Comparison of ENCODE assay signal across 10 cellular contexts in the genomic region with DNA sequence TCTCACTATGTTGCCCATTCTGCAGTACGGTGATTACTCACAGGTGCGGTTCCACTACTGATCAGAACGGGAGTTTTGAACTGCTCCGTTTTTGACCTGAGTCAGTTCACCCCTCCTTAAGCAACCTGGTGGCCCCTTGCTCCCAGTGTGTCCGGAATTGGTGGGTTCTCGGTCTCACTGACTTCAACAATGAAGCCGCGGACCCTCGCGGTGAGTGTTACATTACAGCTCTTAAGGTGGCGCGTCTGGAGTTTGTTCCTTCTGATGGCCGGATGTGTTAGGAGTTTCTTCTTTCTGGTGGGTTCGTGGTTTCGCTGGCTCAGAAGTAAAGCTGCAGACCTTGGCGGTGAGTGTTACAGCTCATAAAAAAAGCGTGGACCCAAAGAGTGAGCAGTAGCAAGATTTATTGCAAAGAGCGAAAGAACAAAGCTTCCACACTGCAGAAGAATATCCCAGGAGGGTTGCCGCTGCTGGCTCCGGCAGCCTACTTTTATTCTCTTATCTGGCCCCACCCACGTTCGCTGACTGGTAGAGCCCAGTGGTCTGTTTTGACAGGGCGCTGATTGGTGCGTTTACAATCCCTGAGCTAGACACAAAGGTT. TPM values are rescaled to one million over a fixed set of nuclear protein-coding genes. Genes with fewer than 3 reads are reported as not detected.
DNase-seq lines count a peak whose midpoint lies in the region; ATAC-seq and TF ChIP-seq lines count a peak whose summit lies in the region.
"Had no signal": no experiment of that assay in that cellular context is flagged by ENCODE, and none has a peak within 500 bp of the region (broad histone marks: within the 10 kb centered on the region; RNA-seq: fewer than 3 reads in every experiment).

No MANE protein-coding gene starts in this region.

- ATAC-seq in natural killer cell (peak in 2 of 3 donors; percentile 47 to 51), HG02938 (IDR thresholded peaks at IDR 0.05; ENCODE audit: unreplicated experiment) (no peak), GM18520 (IDR thresholded peaks at IDR 0.05; ENCODE audit: unreplicated experiment) (no peak)

- no peak for TF ChIP-seq CTCF in natural killer cell (IDR thresholded peaks at IDR 0.05)

- peak overlapping the region; percentile 34 to 81 for H3K27ac Mint-ChIP-seq in natural killer cell

- H3K36me3 Mint-ChIP-seq in natural killer cell, result no peaks in the 10 kb centered on the region

- H3K4me1 Mint-ChIP-seq in natural killer cell, result peaks cover 14 to 21% of the 10 kb centered on the region in 2 donors

- intact Hi-C loops in natural killer cell (cut with micrococcal nuclease), result no loop called here

- DNase-seq in DMS79 (lab: John Stamatoyannopoulos, UW) (peak; percentile 30), natural killer cell (no peak), D341Med (ENCODE audit: low spot score) (no peak), germinal center (ENCODE audit: low spot score) (no peak)
- peak; percentile 82 for DNase-seq in Jurkat, Clone E6-1 (ENCODE audit: low read depth, low spot score)
- DNase-seq in activated CD8-positive, alpha-beta memory T cell treated with anti-CD3 and anti-CD28 coated beads, Interleukin-2, amount 50 U/mL, for 48 hours, result peak; percentile 67
- DNase-seq: H7, NCI-H1417 had no signal

- no peaks in the 10 kb centered on the region for H3K9me3 Mint-ChIP-seq in natural killer cell

- H3K27me3 Mint-ChIP-seq in natural killer cell (ENCODE audit: low read depth in 2 of 2), result no peaks in the 10 kb centered on the region

- H3K4me3 Mint-ChIP-seq in natural killer cell, result no peak overlapping the region

- H3K4me3 ChIP-seq in Jurkat, Clone E6-1 (ENCODE audit: low read length), result no peak overlapping the region

RNA-seq across cellular contexts. Expression of gene PARP1, which starts 17.6 kb away (rescaled TPM):
- polyA plus RNA-seq in Jurkat, Clone E6-1 (2012; ENCODE audit: insufficient read depth, insufficient read length), result 142 TPM
- total RNA-seq in natural killer cell, result 10 to 100 TPM; 62.0 to 81.5 (median 77.0) TPM

Comparison
In these comparisons a context has a peak if more than half of its experiments do, and no peak if none do; other contexts are left out.
1. DNase-seq: peak in DMS79 (single experiment), Jurkat, Clone E6-1 (single experiment) and activated CD8-positive, alpha-beta memory T cell treated with anti-CD3 and anti-CD28 coated beads, Interleukin-2, amount 50 U/mL, for 48 hours (single experiment); none in natural killer cell (single experiment), D341Med (single experiment) and germinal center (single experiment).
2. ATAC-seq: peak in natural killer cell (2 of 3); none in HG02938 (single experiment) and GM18520 (single experiment).